ENCODE assay signal across 25 cellular contexts in the genomic region with DNA sequence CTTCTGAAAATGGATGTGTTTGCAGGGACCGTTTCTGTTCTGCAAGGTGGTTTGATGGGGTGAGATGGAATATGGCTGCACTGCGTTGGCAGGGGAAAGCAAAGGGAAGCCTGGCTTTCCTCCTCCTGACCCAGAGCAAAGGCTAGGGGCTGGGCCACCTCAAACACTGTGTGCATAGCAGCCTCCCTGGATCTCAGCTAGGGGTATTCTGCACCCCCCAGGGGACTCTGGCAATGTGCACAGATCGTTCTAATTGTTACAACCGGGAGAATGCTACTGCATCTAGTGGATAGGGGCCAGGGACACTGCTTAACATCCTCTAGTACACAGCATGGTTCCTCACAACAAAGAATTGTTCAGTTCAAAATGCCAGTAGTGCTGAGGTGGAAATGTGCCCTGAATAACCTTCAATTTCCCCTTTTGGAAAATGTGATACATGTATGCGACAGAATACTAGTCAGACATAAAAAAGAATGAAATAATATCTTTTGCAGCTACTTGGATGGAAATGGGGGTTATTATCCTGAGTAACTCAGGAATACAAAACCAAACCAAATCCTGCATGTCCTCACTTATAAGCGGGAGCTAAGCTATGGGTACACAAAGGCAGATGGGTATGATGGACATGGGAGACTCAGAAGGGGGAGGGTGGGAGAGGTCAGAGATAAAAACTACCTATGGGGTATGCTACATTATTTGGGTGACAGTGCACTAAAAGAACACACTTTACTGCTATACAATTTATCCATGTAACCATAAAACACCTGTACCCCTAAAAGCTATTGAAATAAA.
"Had no signal": no experiment of that assay in that cellular context is flagged by ENCODE, and none has a peak within 500 bp of the region (broad histone marks: within the 10 kb centered on the region; RNA-seq: fewer than 3 reads in every experiment).

No MANE protein-coding gene starts in this region.

- H3K4me3 Mint-ChIP-seq: dendritic cell treated with granulocyte-macrophage colony-stimulating factor and Interleukin-4, amounts not matched to agents 40 ng/mL and 50 ng/mL, for 4 days; memory B cell; natural killer cell; stimulated activated naive B cell treated with anti-CD40 and anti-IgM and Interleukin-4, amounts not matched to agents 10 μg/mL and 1 μg/mL and 100 μg/mL, for 72 hours; type B pancreatic cell had no signal

- FAIRE-seq: endothelial cell of umbilical vein, kidney, small intestine had no signal

- H3K9ac ChIP-seq: parathyroid adenoma had no signal

- H2AFZ ChIP-seq: hepatocyte, parathyroid adenoma had no signal

- H3K4me1 ChIP-seq: colonic mucosa, esophagus muscularis mucosa, foreskin keratinocyte, gastroesophageal sphincter, heart left ventricle, parathyroid adenoma, right lobe of liver, stomach, tibial artery had no signal

- ATAC-seq: foreskin keratinocyte, gastroesophageal sphincter, heart left ventricle, left lobe of liver, natural killer cell, right lobe of liver had no signal

- H3K4me2 ChIP-seq: hepatocyte had no signal

- H3K4me1 Mint-ChIP-seq: memory B cell had no signal

- H3K27ac ChIP-seq: colonic mucosa, esophagus muscularis mucosa, foreskin keratinocyte, gastroesophageal sphincter, heart left ventricle, hepatocyte, neutrophil, parathyroid adenoma, right lobe of liver, stomach, tibial artery had no signal

- H3K79me2 ChIP-seq: hepatocyte, parathyroid adenoma had no signal

- H3K27me3 Mint-ChIP-seq: dendritic cell treated with granulocyte-macrophage colony-stimulating factor and Interleukin-4, amounts not matched to agents 40 ng/mL and 50 ng/mL, for 4 days; memory B cell; type B pancreatic cell had no signal

- H3K9me3 ChIP-seq: colonic mucosa, neutrophil, right lobe of liver had no signal

- H3K4me3 ChIP-seq: colonic mucosa, esophagus muscularis mucosa, gastroesophageal sphincter, heart left ventricle, hepatocyte, lung, right lobe of liver, stomach, tibial artery had no signal

- H3K36me3 ChIP-seq: colonic mucosa, esophagus muscularis mucosa, gastroesophageal sphincter, heart left ventricle, neutrophil, right lobe of liver, stomach, tibial artery had no signal

- H3K27ac Mint-ChIP-seq: dendritic cell treated with granulocyte-macrophage colony-stimulating factor and Interleukin-4, amounts not matched to agents 40 ng/mL and 50 ng/mL, for 4 days; memory B cell; progenitor cell of endocrine pancreas; stimulated activated naive B cell treated with anti-CD40 and anti-IgM and Interleukin-4, amounts not matched to agents 10 μg/mL and 1 μg/mL and 100 μg/mL, for 72 hours; type B pancreatic cell had no signal

- DNase-seq: colonic mucosa; effector CD8-positive, alpha-beta T cell; foreskin keratinocyte; heart left ventricle; kidney; natural killer cell; right lobe of liver; small intestine; stimulated activated CD4-positive, alpha-beta T cell treated with anti-CD3 and anti-CD28 coated beads, Interleukin-15, amount 100 ng/mL, for 24 hours; stimulated activated CD4-positive, alpha-beta T cell treated with anti-CD3 and anti-CD28 coated beads, Interleukin-2, amount 100 ng/mL, for 48 hours; stimulated activated naive B cell treated with anti-CD40 and anti-IgM and Interleukin-4, amounts not matched to agents 10 μg/mL and 1 μg/mL and 100 μg/mL, for 72 hours; stomach; tibial artery had no signal

- H3K27me3 ChIP-seq: colonic mucosa, esophagus muscularis mucosa, foreskin keratinocyte, gastroesophageal sphincter, hepatocyte, neutrophil, right lobe of liver, stomach, tibial artery had no signal

- H3K9me3 Mint-ChIP-seq: type B pancreatic cell had no signal
